In genomic region chr6:49415358-49415757, GRCh38 we compare ENCODE assay signal across 16 cellular contexts.
"Had no signal": no experiment of that assay in that cellular context is flagged by ENCODE, and none has a peak within 500 bp of the region (broad histone marks: within the 10 kb centered on the region; RNA-seq: fewer than 3 reads in every experiment).

No MANE protein-coding gene starts in this region.

- DNase-seq: IMR-90, Karpas-422, KG1, MG63, NCI-H1092 treated with DMSO at 0.1 percent for 48 hours, NCI-H1436, NCI-H187, NCI-H2029 treated with DMSO at 0.1 percent for 48 hours, NCI-H2227 treated with DMSO at 0.1 percent for 48 hours, NCI-H524, NCI-H774, SHP77 had no signal

- H3K27ac ChIP-seq: RWPE1 had no signal

- H3K36me3 ChIP-seq: MG63 had no signal

- H3K4me3 ChIP-seq: MG63 had no signal

- ATAC-seq: HepG2, Panc1, SK-N-SH treated with all-trans-retinoic acid at 6 μM for 48 hours had no signal

- H3K27me3 ChIP-seq: MG63 had no signal

- H3K9me3 ChIP-seq: MG63 had no signal
